Comparison of ENCODE assay signal across 17 cellular contexts in genomic region chr1:159421821-159422220, GRCh38. TPM values are rescaled to one million over a fixed set of nuclear protein-coding genes. Genes with fewer than 3 reads are reported as not detected.
A peak's percentile ranks its signal among the peaks of the same experiment; 100 is the strongest.
DNase-seq lines count a peak whose midpoint lies in the region; ATAC-seq and TF ChIP-seq lines count a peak whose summit lies in the region.
"Had no signal": no experiment of that assay in that cellular context is flagged by ENCODE, and none has a peak within 500 bp of the region (broad histone marks: within the 10 kb centered on the region; RNA-seq: fewer than 3 reads in every experiment).

No MANE protein-coding gene starts in this region.

- H3K27ac Mint-ChIP-seq in neural progenitor cell = no peak overlapping the region
- H3K27ac Mint-ChIP-seq in activated CD4-positive, alpha-beta T cell treated with anti-CD3 and anti-CD28 coated beads, Interleukin-2, amount 10 ng/mL, durations not matched to agents 7 days and 5 days = no peak overlapping the region

- H3K79me2 ChIP-seq in neural progenitor cell (ENCODE audit: low read depth) = no peaks in the 10 kb centered on the region

- no peaks in the 10 kb centered on the region for H3K36me3 Mint-ChIP-seq in neural progenitor cell
- no peaks in the 10 kb centered on the region for H3K36me3 Mint-ChIP-seq in activated CD4-positive, alpha-beta T cell treated with anti-CD3 and anti-CD28 coated beads, Interleukin-2, amount 10 ng/mL, durations not matched to agents 7 days and 5 days (ENCODE audit: low read depth)

- WGBS in heart left ventricle, 4 donors = 75 to 89% (median 80%) methylated on average over 8 of the region's 8 CpGs

- H3K27me3 ChIP-seq in WERI-Rb-1 (ENCODE audit: insufficient read depth, low read depth, severe bottlenecking) = peaks cover 41% of the 10 kb centered on the region
- no peaks in the 10 kb centered on the region for H3K27me3 ChIP-seq in heart left ventricle
- no peaks in the 10 kb centered on the region for H3K27me3 ChIP-seq in neural progenitor cell
- H3K27me3 ChIP-seq: gastrocnemius medialis, tibial nerve had no signal

- H3K4me3 Mint-ChIP-seq in neural progenitor cell = no peak overlapping the region
- H3K4me3 Mint-ChIP-seq in activated CD4-positive, alpha-beta T cell treated with anti-CD3 and anti-CD28 coated beads, Interleukin-2, amount 10 ng/mL, durations not matched to agents 7 days and 5 days = no peak overlapping the region

- DNase-seq in HEK293T (ENCODE audit: extremely low spot score) (peak; percentile 14), WERI-Rb-1 (peak; percentile 19), iPS-NIHi7 (ENCODE audit: extremely low spot score) (peak; percentile 55), Right ventricle myocardium superior (no peak), heart left ventricle (no peak), neural progenitor cell (ENCODE audit: low spot score) (no peak)
- DNase-seq in activated CD4-positive, alpha-beta T cell treated with anti-CD3 and anti-CD28 coated beads, Interleukin-2, amount 10 ng/mL, durations not matched to agents 7 days and 5 days = no peak
- DNase-seq: amygdala, gastrocnemius medialis, GOT3, NCI-H226, T-helper 9 cell had no signal

- H3K4me1 ChIP-seq in heart left ventricle (no peaks in the 10 kb centered on the region), neural progenitor cell (no peaks in the 10 kb centered on the region)
- H3K4me1 ChIP-seq: gastrocnemius medialis, tibial nerve had no signal

- ATAC-seq in Right ventricle myocardium superior (ENCODE audit: poor library complexity) (no peak), heart left ventricle (no peak)
- ATAC-seq: gastrocnemius medialis had no signal

- H3K4me1 Mint-ChIP-seq in neural progenitor cell = no peaks in the 10 kb centered on the region
- no peaks in the 10 kb centered on the region for H3K4me1 Mint-ChIP-seq in activated CD4-positive, alpha-beta T cell treated with anti-CD3 and anti-CD28 coated beads, Interleukin-2, amount 10 ng/mL, durations not matched to agents 7 days and 5 days

- H3K27me3 Mint-ChIP-seq in neural progenitor cell (ENCODE audit: insufficient read depth, low read depth) = peaks cover 2% of the 10 kb centered on the region
- H3K27me3 Mint-ChIP-seq in activated CD4-positive, alpha-beta T cell treated with anti-CD3 and anti-CD28 coated beads, Interleukin-2, amount 10 ng/mL, durations not matched to agents 7 days and 5 days = peaks cover 2% of the 10 kb centered on the region

- TF ChIP-seq CTCF in C4-2B (conservative IDR thresholded peaks at IDR 0.05) (peak; percentile 65), WERI-Rb-1 (IDR thresholded peaks at IDR 0.05; ENCODE audit: low read depth, low read length) (peak; percentile 83), heart left ventricle (IDR thresholded peaks at IDR 0.05) (peak in 1 of 12 donors; percentile 11), neural progenitor cell (IDR thresholded peaks at IDR 0.05) (no peak)

- POLR2A ChIA-PET in HEK293T (lab: Yijun Ruan, JAX) = no interaction called here
- POLR2A ChIA-PET in activated CD4-positive, alpha-beta T cell treated with anti-CD3 and anti-CD28 coated beads, Interleukin-2, amount 10 ng/mL, durations not matched to agents 7 days and 5 days (lab: Charles Lee) = no interaction called here

- H3K4me2 ChIP-seq in neural progenitor cell = no peak overlapping the region

- peaks cover 10% of the 10 kb centered on the region for H3K9me3 Mint-ChIP-seq in neural progenitor cell
- peaks cover 17% of the 10 kb centered on the region for H3K9me3 Mint-ChIP-seq in activated CD4-positive, alpha-beta T cell treated with anti-CD3 and anti-CD28 coated beads, Interleukin-2, amount 10 ng/mL, durations not matched to agents 7 days and 5 days

- H3K9ac ChIP-seq in neural progenitor cell = no peak overlapping the region

- H3K36me3 ChIP-seq in WERI-Rb-1 = no peaks in the 10 kb centered on the region
- H3K36me3 ChIP-seq in heart left ventricle = no peaks in the 10 kb centered on the region
- H3K36me3 ChIP-seq in neural progenitor cell = peaks cover 3% of the 10 kb centered on the region
- H3K36me3 ChIP-seq: gastrocnemius medialis, tibial nerve had no signal

- H3K9me3 ChIP-seq in WERI-Rb-1 (ENCODE audit: severe bottlenecking) = peaks cover 9% of the 10 kb centered on the region
- H3K9me3 ChIP-seq in heart left ventricle = peaks cover 0 to 38% (median 12%) of the 10 kb centered on the region in 12 donors
- peaks cover 54% of the 10 kb centered on the region for H3K9me3 ChIP-seq in neural progenitor cell (ENCODE audit: low read depth)
- H3K9me3 ChIP-seq: gastrocnemius medialis had no signal

- CTCF ChIA-PET in HEK293T (lab: Yijun Ruan, JAX) = no interaction called here
- CTCF ChIA-PET in activated CD4-positive, alpha-beta T cell treated with anti-CD3 and anti-CD28 coated beads, Interleukin-2, amount 10 ng/mL, durations not matched to agents 7 days and 5 days (lab: Charles Lee) = no interaction called here

- intact Hi-C loops in Right ventricle myocardium superior (cut with DNase I) = no loop called here
- intact Hi-C loops in heart left ventricle (cut with DNase I) = no loop called here

- no peaks in the 10 kb centered on the region for H3F3A ChIP-seq in neural progenitor cell (ENCODE audit: low read depth)

- H3K27ac ChIP-seq in C4-2B (no peak overlapping the region), WERI-Rb-1 (no peak overlapping the region), heart left ventricle (no peak overlapping the region), neural progenitor cell (no peak overlapping the region)
- H3K27ac ChIP-seq: gastrocnemius medialis, tibial nerve had no signal

- no peaks in the 10 kb centered on the region for H4K20me1 ChIP-seq in neural progenitor cell (ENCODE audit: low read depth)

- no peak for TF ChIP-seq POLR2A in heart left ventricle (IDR thresholded peaks at IDR 0.05)

- H2AFZ ChIP-seq in neural progenitor cell (replicated peaks) = no peak overlapping the region

- H3K4me3 ChIP-seq in WERI-Rb-1 (ENCODE audit: low read depth, low read length) (no peak overlapping the region), heart left ventricle (no peak overlapping the region), neural progenitor cell (no peak overlapping the region)
- H3K4me3 ChIP-seq: gastrocnemius medialis, tibial nerve had no signal

TF ChIP-seq in HEK293T, 16 proteins besides CTCF, POLR2A, EP300 and RAD21:
- TF ChIP-seq ARNT (IDR thresholded peaks at IDR 0.05) (no peak), FOXA1 (IDR thresholded peaks at IDR 0.05) (no peak), SUZ12 (IDR thresholded peaks at IDR 0.05) (no peak), TARDBP (IDR thresholded peaks at IDR 0.05) (no peak), LEF1 (IDR thresholded peaks at IDR 0.05; ENCODE audit: borderline replicate concordance) (no peak), L3MBTL2 (conservative IDR thresholded peaks at IDR 0.05) (no peak), BHLHE40 (IDR thresholded peaks at IDR 0.05; ENCODE audit: borderline replicate concordance) (no peak), PKNOX1 (IDR thresholded peaks at IDR 0.05) (no peak), ZNF384 (IDR thresholded peaks at IDR 0.05) (no peak), FOXK2 (IDR thresholded peaks at IDR 0.05) (no peak), CTBP1 (IDR thresholded peaks at IDR 0.05; ENCODE audit: borderline replicate concordance) (no peak), ELF4 (IDR thresholded peaks at IDR 0.05) (no peak), FOXM1 (IDR thresholded peaks at IDR 0.05; ENCODE audit: borderline replicate concordance) (no peak), SP1 (IDR thresholded peaks at IDR 0.05) (no peak), NFRKB (IDR thresholded peaks at IDR 0.05) (no peak), HDGF (IDR thresholded peaks at IDR 0.05; ENCODE audit: borderline replicate concordance) (no peak)

RNA-seq across cellular contexts. Expression of gene OR10J4, which starts 10.2 kb away (rescaled TPM):
- total RNA-seq in Right ventricle myocardium superior (not detected), heart left ventricle (not detected), neural progenitor cell (ENCODE audit: low replicate concordance) (not detected in 2 replicates)
- polyA plus RNA-seq in heart left ventricle = not detected
- total RNA-seq in activated CD4-positive, alpha-beta T cell treated with anti-CD3 and anti-CD28 coated beads, Interleukin-2, amount 10 ng/mL, durations not matched to agents 7 days and 5 days = not detected
- total RNA-seq: dermis microvascular lymphatic vessel endothelial cell, gastrocnemius medialis, myocyte, pulmonary artery endothelial cell, tibial nerve had no signal

RNA-seq across cellular contexts. Expression of gene OR10J1, which starts 17.7 kb away (rescaled TPM):
- not detected for total RNA-seq in Right ventricle myocardium superior
- total RNA-seq in heart left ventricle = not detected
- polyA plus RNA-seq in heart left ventricle = not detected
- total RNA-seq in neural progenitor cell (ENCODE audit: low replicate concordance) = not detected in 2 replicates
- not detected for total RNA-seq in activated CD4-positive, alpha-beta T cell treated with anti-CD3 and anti-CD28 coated beads, Interleukin-2, amount 10 ng/mL, durations not matched to agents 7 days and 5 days
- total RNA-seq: dermis microvascular lymphatic vessel endothelial cell, gastrocnemius medialis, myocyte, pulmonary artery endothelial cell, tibial nerve had no signal

Comparison
In these comparisons a context has a peak if more than half of its experiments do, and no peak if none do; other contexts are left out.
1. DNase-seq: peak in HEK293T (single experiment), WERI-Rb-1 (single experiment) and iPS-NIHi7 (single experiment); none in Right ventricle myocardium superior (single experiment), heart left ventricle (0 of 5), neural progenitor cell (single experiment) and activated CD4-positive, alpha-beta T cell treated with anti-CD3 and anti-CD28 coated beads, Interleukin-2, amount 10 ng/mL, durations not matched to agents 7 days and 5 days (single experiment).